In genomic region chr7:6161463-6162330, GRCh38 we compare ENCODE assay signal across 10 cellular contexts. TPM values are rescaled to one million over a fixed set of nuclear protein-coding genes. Genes with fewer than 3 reads are reported as not detected.
A peak's percentile ranks its signal among the peaks of the same experiment; 100 is the strongest.
DNase-seq lines count a peak whose midpoint lies in the region; ATAC-seq and TF ChIP-seq lines count a peak whose summit lies in the region.
"Had no signal": no experiment of that assay in that cellular context is flagged by ENCODE, and none has a peak within 500 bp of the region (broad histone marks: within the 10 kb centered on the region; RNA-seq: fewer than 3 reads in every experiment).

No MANE protein-coding gene starts in this region.

- DNase-seq in RWPE1 (ENCODE audit: low spot score) (no peak), spleen (no peak), C1 segment of cervical spinal cord (lab: John Stamatoyannopoulos, UW) (no peak), erythroblast (lab: John Stamatoyannopoulos, UW) (no peak)
- no peak for DNase-seq in stimulated activated naive CD4-positive, alpha-beta T cell (lab: John Stamatoyannopoulos, UW)
- DNase-seq: endodermal cell had no signal

- intact Hi-C loops in spleen (cut with DNase I; ENCODE audit: low total_unique reads): loop anchor here (2.0 kb wide), 1 partner anchor 161 kb away; no protein-coding TSS in a partner anchor

- TF ChIP-seq POLR2A in spleen (IDR thresholded peaks at IDR 0.05) (no peak), erythroblast (IDR thresholded peaks at IDR 0.05; ENCODE audit: low read length) (no peak)

- peaks cover 0 to 27% (median 3%) of the 10 kb centered on the region in 6 donors for H3K4me1 ChIP-seq in spleen

- no peak overlapping the region for H3K4me3 ChIP-seq in spleen
- H3K4me3 ChIP-seq: lung, Peyer's patch had no signal

- H3K27ac ChIP-seq in RWPE1 (peak overlapping the region; percentile 27), spleen (peak overlapping the region in 6 of 8 donors; percentile 11 to 69 (median 54))

- H3K9me3 ChIP-seq in spleen: no peaks in the 10 kb centered on the region
- H3K9me3 ChIP-seq: Peyer's patch had no signal

- CTCF ChIA-PET in RWPE1 (lab: Yijun Ruan, JAX): interaction anchor here (0.7 kb wide), 1 partner anchor 189 kb away, joined by 7 read pairs; no protein-coding TSS in a partner anchor

- no peak for TF ChIP-seq CTCF in RWPE1 (conservative IDR thresholded peaks at IDR 0.05; ENCODE audit: low read depth)
- no peak for TF ChIP-seq CTCF in spleen (IDR thresholded peaks at IDR 0.05 in 8 of 11, conservative IDR thresholded peaks at IDR 0.05 in 3 of 11)

- POLR2A ChIA-PET in RWPE1 (lab: Yijun Ruan, JAX; ENCODE audit: low non-redundant PET): no interaction called here

- H3K27me3 ChIP-seq in spleen (replicated peaks in 1 of 7): no peaks in the 10 kb centered on the region
- H3K27me3 ChIP-seq: Peyer's patch had no signal

- WGBS in spleen, 5 donors: 73 to 87% (median 81%) methylated on average over 15 of the region's 15 CpGs

- H3K36me3 ChIP-seq in spleen: peaks cover 0 to 93% (median 35%) of the 10 kb centered on the region in 6 donors

- peak; percentile 81 for ATAC-seq in GM18511 (IDR thresholded peaks at IDR 0.05; ENCODE audit: unreplicated experiment)
- peak; percentile 51 for ATAC-seq in GM21619 (IDR thresholded peaks at IDR 0.05; ENCODE audit: unreplicated experiment)

RNA-seq across cellular contexts. Expression of gene USP42, which starts 56.9 kb away (rescaled TPM):
- 10 to 100 TPM in 5 of 7 donors, 1 to 10 TPM in 2; 9.3 to 14.7 (median 11.8) TPM for total RNA-seq in spleen
- 1 to 10 TPM; 2.2 to 3.8 (median 3.0) TPM for polyA plus RNA-seq in spleen
